In genomic region chrX:16487620-16488380, GRCh38 we compare ENCODE assay signal across 20 cellular contexts.
"Had no signal": no experiment of that assay in that cellular context is flagged by ENCODE, and none has a peak within 500 bp of the region (broad histone marks: within the 10 kb centered on the region; RNA-seq: fewer than 3 reads in every experiment).

No MANE protein-coding gene starts in this region.

- H3K4me3 ChIP-seq: esophagus muscularis mucosa, heart right ventricle, left ventricle myocardium inferior, ovary had no signal

- H3K27me3 ChIP-seq: esophagus muscularis mucosa, ovary had no signal

- H3K27ac Mint-ChIP-seq: activated CD4-positive, alpha-beta memory T cell treated with anti-CD3 and anti-CD28 coated beads for 36 hours; activated naive CD4-positive, alpha-beta T cell treated with anti-CD3 and anti-CD28 coated beads, Interleukin-2, amount 50 U/mL, for 72 hours; endodermal cell; nephron progenitor cell; stimulated activated naive CD8-positive, alpha-beta T cell treated with anti-CD3 and anti-CD28 coated beads, Interleukin-15, Interleukin-2, amounts not matched to agents 100 ng/mL and 50 ng/mL, for 24 hours had no signal

- H3K36me3 ChIP-seq: esophagus muscularis mucosa, heart right ventricle, left ventricle myocardium inferior, ovary had no signal

- DNase-seq: activated CD4-positive, alpha-beta memory T cell treated with anti-CD3 and anti-CD28 coated beads for 36 hours; activated effector memory CD4-positive, alpha-beta T cell treated with anti-CD3 and anti-CD28 coated beads, Interleukin-2, amount 50 U/mL, for 16 hours; activated T-cell treated with anti-CD3 and anti-CD28 coated beads, Interleukin-2, amount 50 U/mL, for 4 hours; aorta; central memory CD4-positive, alpha-beta T cell; dermis blood vessel endothelial cell; endodermal cell; heart right ventricle; kidney; left ventricle myocardium inferior; mesendoderm; nephron progenitor cell; ovary; stimulated activated CD4-positive, alpha-beta T cell treated with anti-CD3 and anti-CD28 coated beads, Interleukin-15, amount 100 ng/mL, for 24 hours; stimulated activated CD4-positive, alpha-beta T cell treated with anti-CD3 and anti-CD28 coated beads, Interleukin-4, amount 100 ng/mL, for 24 hours; T-helper 9 cell had no signal

- ATAC-seq: activated naive CD4-positive, alpha-beta T cell treated with anti-CD3 and anti-CD28 coated beads, Interleukin-2, amount 50 U/mL, for 72 hours; activated T-cell treated with anti-CD3 and anti-CD28 coated beads, Interleukin-2, amount 50 U/mL, for 4 hours; heart right ventricle had no signal

- H3K27me3 Mint-ChIP-seq: activated CD4-positive, alpha-beta memory T cell treated with anti-CD3 and anti-CD28 coated beads for 36 hours; stimulated activated naive CD8-positive, alpha-beta T cell treated with anti-CD3 and anti-CD28 coated beads, Interleukin-15, Interleukin-2, amounts not matched to agents 100 ng/mL and 50 ng/mL, for 24 hours had no signal

- H3K4me3 Mint-ChIP-seq: activated CD4-positive, alpha-beta memory T cell treated with anti-CD3 and anti-CD28 coated beads for 36 hours; activated T-cell treated with anti-CD3 and anti-CD28 coated beads, Interleukin-2, amount 50 U/mL, for 4 hours; endodermal cell; nephron progenitor cell; stimulated activated naive CD8-positive, alpha-beta T cell treated with anti-CD3 and anti-CD28 coated beads, Interleukin-15, Interleukin-2, amounts not matched to agents 100 ng/mL and 50 ng/mL, for 24 hours had no signal

- H3K4me1 ChIP-seq: esophagus muscularis mucosa, left ventricle myocardium inferior had no signal

- H3K36me3 Mint-ChIP-seq: activated CD4-positive, alpha-beta memory T cell treated with anti-CD3 and anti-CD28 coated beads for 36 hours; activated naive CD4-positive, alpha-beta T cell treated with anti-CD3 and anti-CD28 coated beads, Interleukin-2, amount 50 U/mL, for 72 hours had no signal

- H3K9me3 Mint-ChIP-seq: activated CD4-positive, alpha-beta memory T cell treated with anti-CD3 and anti-CD28 coated beads for 36 hours; activated T-cell treated with anti-CD3 and anti-CD28 coated beads, Interleukin-2, amount 50 U/mL, for 4 hours; endodermal cell; stimulated activated naive CD8-positive, alpha-beta T cell treated with anti-CD3 and anti-CD28 coated beads, Interleukin-15, Interleukin-2, amounts not matched to agents 100 ng/mL and 50 ng/mL, for 24 hours had no signal

- H3K4me1 Mint-ChIP-seq: nephron progenitor cell had no signal

- H3K27ac ChIP-seq: esophagus muscularis mucosa, heart right ventricle, left ventricle myocardium inferior, ovary, VCaP had no signal
